Comparison of ENCODE assay signal across 8 cellular contexts in genomic region chr16:25084797-25085196, GRCh38.
"Had no signal": no experiment of that assay in that cellular context is flagged by ENCODE, and none has a peak within 500 bp of the region (broad histone marks: within the 10 kb centered on the region; RNA-seq: fewer than 3 reads in every experiment).

No MANE protein-coding gene starts in this region.

- H3K9me3 Mint-ChIP-seq: IgD-negative memory B cell had no signal

- H3K9ac ChIP-seq: KMS-11 had no signal

- H3K4me2 ChIP-seq: KMS-11 had no signal

- DNase-seq: IMR-90, KBM-7, KG1 had no signal

- H3K4me3 Mint-ChIP-seq: IgD-negative memory B cell had no signal

- ATAC-seq: K562 had no signal

- H3K27ac Mint-ChIP-seq: IgD-negative memory B cell had no signal

- FAIRE-seq: HTR-8/SVneo, K562 had no signal

- H3K27me3 Mint-ChIP-seq: IgD-negative memory B cell had no signal

- H3K27ac ChIP-seq: HL-60, KMS-11 had no signal

- H3K4me3 ChIP-seq: K562 had no signal
